In the genomic region with DNA sequence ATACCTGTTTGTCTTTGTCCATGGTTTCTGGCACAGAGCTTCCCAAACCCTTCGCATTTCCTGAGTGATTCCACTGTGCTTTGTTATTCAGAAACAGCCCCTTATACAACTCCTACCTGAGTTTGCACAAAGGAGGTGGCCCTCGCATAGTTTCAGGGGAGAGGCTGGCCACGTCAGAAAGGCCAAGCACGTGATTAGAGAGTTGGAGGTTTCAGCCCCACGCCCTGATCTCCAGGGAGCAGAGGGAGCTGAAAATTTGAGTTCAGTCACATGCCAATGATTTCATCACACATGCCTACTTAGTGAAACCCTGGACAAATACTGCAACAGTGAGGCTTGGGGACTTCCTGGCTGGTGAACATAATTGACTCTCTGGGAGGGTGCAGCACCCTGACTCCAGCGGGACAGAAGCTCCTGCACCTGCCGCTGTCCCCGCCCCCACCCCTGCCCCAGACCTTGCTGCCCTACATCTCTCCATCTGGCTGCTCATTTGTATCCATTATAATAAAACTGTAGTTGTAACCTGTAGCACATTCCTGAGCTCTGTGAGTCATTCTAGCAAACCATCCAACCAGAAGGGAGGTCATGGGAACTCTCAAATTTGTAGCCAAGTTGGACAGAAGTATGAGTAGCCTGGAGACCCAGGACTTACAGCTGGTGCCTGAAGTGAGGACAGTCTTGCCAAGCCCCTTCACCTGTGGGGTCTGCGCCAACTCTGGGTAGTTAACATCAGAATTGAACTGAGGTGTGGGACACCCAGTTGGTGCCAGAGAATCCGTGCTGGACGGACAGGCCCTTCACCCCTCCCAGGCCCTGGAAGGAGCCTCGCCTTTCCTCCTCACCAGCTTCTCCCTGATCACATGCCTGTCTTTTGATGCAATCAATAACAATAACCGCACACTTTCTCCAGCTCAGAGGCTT, we compare ENCODE assay signal across 8 cellular contexts.
DNase-seq lines count a peak whose midpoint lies in the region; ATAC-seq and TF ChIP-seq lines count a peak whose summit lies in the region.

No MANE protein-coding gene starts in this region.

- no peak for TF ChIP-seq CTCF in endodermal cell (conservative IDR thresholded peaks at IDR 0.05)

- POLR2A ChIA-PET in naive thymus-derived CD4-positive, alpha-beta T cell (lab: Charles Lee), result no interaction called here

- WGBS in endodermal cell (ENCODE audit: insufficient coverage in 1 of 2, insufficient read length in 1 of 2), 2 experiments, result 80 to 89% methylated on average over 1 to 13 of the region's 13 CpGs

- H3K36me3 Mint-ChIP-seq in endodermal cell (ENCODE audit: low read depth), result no peaks in the 10 kb centered on the region
- H3K36me3 Mint-ChIP-seq in naive thymus-derived CD4-positive, alpha-beta T cell, result peaks cover 0 to 2% (median 0%) of the 10 kb centered on the region in 5 donors

- H3K4me3 ChIP-seq in endodermal cell (ENCODE audit: low read length) (no peak overlapping the region), HAP-1 (no peak overlapping the region)
- H3K4me3 ChIP-seq in naive thymus-derived CD4-positive, alpha-beta T cell (ENCODE audit: low read length), result no peak overlapping the region

- in situ Hi-C loops in Caki2 (cut with HindIII; ENCODE audit: low pct_unique_long_range_greater_than_20kb, low sequenced_read_pairs), result no loop called here
- in situ Hi-C loops in HAP-1 (cut with MboI; ENCODE audit: low sequenced_read_pairs), result no loop called here

- H3K27me3 ChIP-seq in endodermal cell (ENCODE audit: control insufficient read depth, insufficient read depth, low read length, poor library complexity, severe bottlenecking), result peaks cover 10% of the 10 kb centered on the region
- H3K27me3 ChIP-seq in naive thymus-derived CD4-positive, alpha-beta T cell (ENCODE audit: control insufficient read depth in 2 of 2, insufficient read depth in 2 of 2, low read length in 2 of 2), result no peaks in the 10 kb centered on the region
- no peaks in the 10 kb centered on the region for H3K27me3 ChIP-seq in HAP-1 (ENCODE audit: low read depth)

- H3K27ac Mint-ChIP-seq in endodermal cell, result no peak overlapping the region
- H3K27ac Mint-ChIP-seq in naive thymus-derived CD4-positive, alpha-beta T cell, result no peak overlapping the region

- no peak overlapping the region for H3K9ac ChIP-seq in endodermal cell (ENCODE audit: extremely low read depth, low read length, poor library complexity, severe bottlenecking)

- H3K4me3 Mint-ChIP-seq in endodermal cell, result no peak overlapping the region
- H3K4me3 Mint-ChIP-seq in naive thymus-derived CD4-positive, alpha-beta T cell, result no peak overlapping the region

- no peaks in the 10 kb centered on the region for H3K9me3 Mint-ChIP-seq in endodermal cell
- H3K9me3 Mint-ChIP-seq in naive thymus-derived CD4-positive, alpha-beta T cell, result no peaks in the 10 kb centered on the region

- H3K36me3 ChIP-seq in endodermal cell (ENCODE audit: control insufficient read depth, insufficient read depth, low read length), result no peaks in the 10 kb centered on the region
- H3K36me3 ChIP-seq in naive thymus-derived CD4-positive, alpha-beta T cell (ENCODE audit: control insufficient read depth in 2 of 3, insufficient read depth in 3 of 3, low read length in 3 of 3), result no peaks in the 10 kb centered on the region
- no peaks in the 10 kb centered on the region for H3K36me3 ChIP-seq in HAP-1 (replicated peaks)

- no peak overlapping the region for H3K27ac ChIP-seq in endodermal cell (ENCODE audit: low read depth, low read length)
- H3K27ac ChIP-seq in naive thymus-derived CD4-positive, alpha-beta T cell (ENCODE audit: low read depth, low read length), result no peak overlapping the region

- peaks cover 9% of the 10 kb centered on the region for H3K27me3 Mint-ChIP-seq in endodermal cell (ENCODE audit: insufficient read depth)
- peaks cover 0 to 20% (median 0%) of the 10 kb centered on the region in 5 donors for H3K27me3 Mint-ChIP-seq in naive thymus-derived CD4-positive, alpha-beta T cell

- H3K4me1 ChIP-seq in endodermal cell (ENCODE audit: control insufficient read depth, insufficient read depth, low read length) (peaks cover 11% of the 10 kb centered on the region), HAP-1 (no peaks in the 10 kb centered on the region)
- H3K4me1 ChIP-seq in naive thymus-derived CD4-positive, alpha-beta T cell (ENCODE audit: control insufficient read depth in 2 of 2, insufficient read depth in 2 of 2, low read length in 2 of 2), result no peaks in the 10 kb centered on the region

- H3K9me3 ChIP-seq in endodermal cell (ENCODE audit: control insufficient read depth, low read length), result no peaks in the 10 kb centered on the region
- no peaks in the 10 kb centered on the region for H3K9me3 ChIP-seq in naive thymus-derived CD4-positive, alpha-beta T cell (ENCODE audit: control insufficient read depth in 2 of 3, low read length in 3 of 3)
- no peaks in the 10 kb centered on the region for H3K9me3 ChIP-seq in HAP-1

- ATAC-seq in naive thymus-derived CD4-positive, alpha-beta T cell, result peak; percentile 70
- ATAC-seq in GM19395 (IDR thresholded peaks at IDR 0.05; ENCODE audit: unreplicated experiment) (no peak), HG02763 (IDR thresholded peaks at IDR 0.05; ENCODE audit: unreplicated experiment) (no peak)

- CTCF ChIA-PET in naive thymus-derived CD4-positive, alpha-beta T cell (lab: Charles Lee), result no interaction called here

- peak; percentile 100 for DNase-seq in Caki2 (ENCODE audit: low read depth)
- DNase-seq in NCI-H526 treated with DMSO at 0.1 percent for 48 hours (lab: John Stamatoyannopoulos, UW), result peak; percentile 58
- DNase-seq in endodermal cell, result peak; percentile 64
- peak in 1 of 9 donors; percentile 18 for DNase-seq in naive thymus-derived CD4-positive, alpha-beta T cell
- no peak for DNase-seq in HAP-1 (ENCODE audit: low spot score in 2 of 2)
- DNase-seq in NCI-H2081 (lab: John Stamatoyannopoulos, UW), result no peak

- intact Hi-C loops in naive thymus-derived CD4-positive, alpha-beta T cell (cut with micrococcal nuclease), result no loop called here

- H3K4me1 Mint-ChIP-seq in endodermal cell, result peaks cover 22% of the 10 kb centered on the region
- peaks cover 0 to 27% (median 0%) of the 10 kb centered on the region in 7 donors for H3K4me1 Mint-ChIP-seq in naive thymus-derived CD4-positive, alpha-beta T cell

Comparison
In these comparisons a context has a peak if more than half of its experiments do, and no peak if none do; other contexts are left out.
1. DNase-seq: peak in Caki2 (single experiment), NCI-H526 treated with DMSO at 0.1 percent for 48 hours (single experiment) and endodermal cell (single experiment); none in HAP-1 (0 of 2) and NCI-H2081 (0 of 2).